Comparison of ENCODE assay signal across 23 cellular contexts in genomic region chr11:75823415-75823814, GRCh38. TPM values are rescaled to one million over a fixed set of nuclear protein-coding genes. Genes with fewer than 3 reads are reported as not detected.
DNase-seq lines count a peak whose midpoint lies in the region; ATAC-seq and TF ChIP-seq lines count a peak whose summit lies in the region.
"Had no signal": no experiment of that assay in that cellular context is flagged by ENCODE, and none has a peak within 500 bp of the region (broad histone marks: within the 10 kb centered on the region; RNA-seq: fewer than 3 reads in every experiment).

No MANE protein-coding gene starts in this region.

- H3K36me3 Mint-ChIP-seq in activated CD4-positive, alpha-beta T cell treated with anti-CD3 and anti-CD28 coated beads, Interleukin-2, amount 10 ng/mL, durations not matched to agents 24 days and 14 days (ENCODE audit: low read depth) = peaks cover 16% of the 10 kb centered on the region
- peaks cover 48 to 61% of the 10 kb centered on the region in 2 donors for H3K36me3 Mint-ChIP-seq in stimulated activated naive B cell treated with anti-CD40 and anti-IgM and Interleukin-4, amounts not matched to agents 10 μg/mL and 1 μg/mL and 100 μg/mL, for 72 hours

- no peaks in the 10 kb centered on the region for H3K9me3 Mint-ChIP-seq in activated CD4-positive, alpha-beta T cell treated with anti-CD3 and anti-CD28 coated beads, Interleukin-2, amount 10 ng/mL, durations not matched to agents 24 days and 14 days
- peaks cover 0 to 5% of the 10 kb centered on the region in 2 donors for H3K9me3 Mint-ChIP-seq in stimulated activated naive B cell treated with anti-CD40 and anti-IgM and Interleukin-4, amounts not matched to agents 10 μg/mL and 1 μg/mL and 100 μg/mL, for 72 hours
- H3K9me3 Mint-ChIP-seq: H9 had no signal

- TF ChIP-seq CTCF in KMS-11 (conservative IDR thresholded peaks at IDR 0.05; ENCODE audit: low read depth, low read length) = no peak
- no peak for TF ChIP-seq CTCF in fibroblast of lung (conservative IDR thresholded peaks at IDR 0.05 in 1 of 2, IDR thresholded peaks at IDR 0.05 in 1 of 2; ENCODE audit: low read depth in 1 of 2, low read length in 2 of 2)

- DNase-seq in activated CD4-positive, alpha-beta T cell treated with anti-CD3 and anti-CD28 coated beads, Interleukin-2, amount 10 ng/mL, durations not matched to agents 24 days and 14 days = peak; percentile 56
- DNase-seq in activated CD4-positive, alpha-beta T cell treated with anti-CD3 and anti-CD28 coated beads, Interleukin-2, amount 50 U/mL, for 4 hours = no peak
- no peak for DNase-seq in fibroblast of lung (ENCODE audit: low read depth in 2 of 2)
- DNase-seq in stimulated activated naive B cell treated with anti-CD40 and anti-IgM and Interleukin-4, amounts not matched to agents 10 μg/mL and 1 μg/mL and 100 μg/mL, for 72 hours = no peak
- DNase-seq in NK-92 (lab: John Stamatoyannopoulos, UW; ENCODE audit: unreplicated experiment) = no peak
- DNase-seq in NCI-H2227 (lab: John Stamatoyannopoulos, UW; ENCODE audit: unreplicated experiment) = no peak
- DNase-seq: 8988T; activated naive CD4-positive, alpha-beta T cell treated with anti-CD3 and anti-CD28 coated beads, Interleukin-2, amount 50 U/mL, for 16 hours; activated T-cell treated with anti-CD3 and anti-CD28 coated beads, Interleukin-2, amount 50 U/mL, for 1 hour; brain microvascular endothelial cell; cortex of kidney; DMS153; foreskin keratinocyte; H9; left ventricle myocardium superior; NCI-H187; NCI-H345; ovary; SHP77; T-helper 1 cell had no signal

- no peak overlapping the region for H3K27ac Mint-ChIP-seq in activated CD4-positive, alpha-beta T cell treated with anti-CD3 and anti-CD28 coated beads, Interleukin-2, amount 10 ng/mL, durations not matched to agents 24 days and 14 days
- peak overlapping the region; percentile 77 for H3K27ac Mint-ChIP-seq in stimulated activated naive B cell treated with anti-CD40 and anti-IgM and Interleukin-4, amounts not matched to agents 10 μg/mL and 1 μg/mL and 100 μg/mL, for 72 hours
- H3K27ac Mint-ChIP-seq: H9 had no signal

- 0 out of 2 replicates have a peak, but pooled peaks cover 4% of the 10 kb centered on the region for H4K20me1 ChIP-seq in KMS-11 (ENCODE audit: insufficient read depth)
- no peaks in the 10 kb centered on the region for H4K20me1 ChIP-seq in fibroblast of lung (ENCODE audit: control insufficient read depth, extremely low read depth, insufficient read depth, low read length)

- peaks cover 33% of the 10 kb centered on the region; the same call in 1 of the 2 replicates for H3K79me2 ChIP-seq in KMS-11 (ENCODE audit: insufficient read depth, low read depth)
- H3K79me2 ChIP-seq in fibroblast of lung (ENCODE audit: control insufficient read depth, insufficient read depth, low read length) = peaks cover 15% of the 10 kb centered on the region

- H3K9me3 ChIP-seq in fibroblast of lung (ENCODE audit: control insufficient read depth, insufficient read depth, low read depth, low read length) = no peaks in the 10 kb centered on the region
- H3K9me3 ChIP-seq: ovary had no signal

- H3K4me1 Mint-ChIP-seq in activated CD4-positive, alpha-beta T cell treated with anti-CD3 and anti-CD28 coated beads, Interleukin-2, amount 10 ng/mL, durations not matched to agents 24 days and 14 days = peaks cover 17% of the 10 kb centered on the region
- peaks cover 37 to 77% of the 10 kb centered on the region in 2 donors for H3K4me1 Mint-ChIP-seq in stimulated activated naive B cell treated with anti-CD40 and anti-IgM and Interleukin-4, amounts not matched to agents 10 μg/mL and 1 μg/mL and 100 μg/mL, for 72 hours

- H3K4me3 Mint-ChIP-seq in activated CD4-positive, alpha-beta T cell treated with anti-CD3 and anti-CD28 coated beads, Interleukin-2, amount 10 ng/mL, durations not matched to agents 24 days and 14 days = no peak overlapping the region
- H3K4me3 Mint-ChIP-seq in stimulated activated naive B cell treated with anti-CD40 and anti-IgM and Interleukin-4, amounts not matched to agents 10 μg/mL and 1 μg/mL and 100 μg/mL, for 72 hours = peak overlapping the region in 1 of 2 donors; percentile 8
- H3K4me3 Mint-ChIP-seq: H9 had no signal

- no peaks in the 10 kb centered on the region for H3K27me3 Mint-ChIP-seq in activated CD4-positive, alpha-beta T cell treated with anti-CD3 and anti-CD28 coated beads, Interleukin-2, amount 10 ng/mL, durations not matched to agents 24 days and 14 days
- no peaks in the 10 kb centered on the region for H3K27me3 Mint-ChIP-seq in stimulated activated naive B cell treated with anti-CD40 and anti-IgM and Interleukin-4, amounts not matched to agents 10 μg/mL and 1 μg/mL and 100 μg/mL, for 72 hours

- no peak for ATAC-seq in stimulated activated naive B cell treated with anti-CD40 and anti-IgM and Interleukin-4, amounts not matched to agents 10 μg/mL and 1 μg/mL and 100 μg/mL, for 72 hours (replicated peaks)
- no peak for ATAC-seq in GM19463 (IDR thresholded peaks at IDR 0.05; ENCODE audit: unreplicated experiment)
- ATAC-seq: foreskin keratinocyte, left ventricle myocardium superior had no signal

- H3K27ac ChIP-seq in KMS-11 (peak overlapping the region; percentile 16; the same call in 1 of the 2 replicates), fibroblast of lung (ENCODE audit: insufficient read depth, low read length) (no peak overlapping the region)
- H3K27ac ChIP-seq: brain microvascular endothelial cell, C4-2B, foreskin keratinocyte, ovary had no signal

- H3K9ac ChIP-seq in KMS-11 (no peak overlapping the region), fibroblast of lung (ENCODE audit: insufficient read depth, low read length) (no peak overlapping the region)

- peak overlapping the region; percentile 64; the same call in 1 of the 2 replicates for H3K4me2 ChIP-seq in KMS-11
- peak overlapping the region; percentile 64 for H3K4me2 ChIP-seq in fibroblast of lung (ENCODE audit: extremely low read depth, insufficient read depth, low read length)

- H3K4me1 ChIP-seq in KMS-11 (ENCODE audit: low read depth, poor library complexity, severe bottlenecking) (peaks cover 77% of the 10 kb centered on the region), fibroblast of lung (ENCODE audit: control insufficient read depth, extremely low read depth, insufficient read depth, low read length) (peaks cover 6% of the 10 kb centered on the region)
- H3K4me1 ChIP-seq: foreskin keratinocyte had no signal

- no peaks in the 10 kb centered on the region for H3K36me3 ChIP-seq in KMS-11 (ENCODE audit: insufficient read depth)
- no peaks in the 10 kb centered on the region for H3K36me3 ChIP-seq in fibroblast of lung (ENCODE audit: control insufficient read depth, insufficient read depth, low read length)
- H3K36me3 ChIP-seq: ovary had no signal

- H3K4me3 ChIP-seq in KMS-11 (IDR thresholded peaks at IDR 0.05; ENCODE audit: insufficient read depth, low read depth, low read length) = no peak overlapping the region
- no peak overlapping the region for H3K4me3 ChIP-seq in fibroblast of lung (replicated peaks in 1 of 4; ENCODE audit: control extremely low read depth in 1 of 4, insufficient read depth in 1 of 4, low read depth in 3 of 4, low read length in 4 of 4)
- H3K4me3 ChIP-seq: ovary had no signal

- H2AFZ ChIP-seq in KMS-11 (ENCODE audit: low read depth) (no peak overlapping the region), fibroblast of lung (ENCODE audit: low read length) (no peak overlapping the region)

- H3K27me3 ChIP-seq in KMS-11 (ENCODE audit: insufficient read depth, low read depth) (no peaks in the 10 kb centered on the region), fibroblast of lung (ENCODE audit: control insufficient read depth, insufficient read depth, low read length) (no peaks in the 10 kb centered on the region)
- H3K27me3 ChIP-seq: brain microvascular endothelial cell, foreskin keratinocyte, ovary had no signal

- intact Hi-C loops in activated CD4-positive, alpha-beta T cell treated with anti-CD3 and anti-CD28 coated beads, Interleukin-2, amount 10 ng/mL, durations not matched to agents 24 days and 14 days (cut with micrococcal nuclease) = no loop called here

RNA-seq across cellular contexts. Expression of gene UVRAG, which starts 8.4 kb away (rescaled TPM):
- total RNA-seq in activated CD4-positive, alpha-beta T cell treated with anti-CD3 and anti-CD28 coated beads, Interleukin-2, amount 10 ng/mL, durations not matched to agents 24 days and 14 days = 18.2 and 19.2 TPM in 2 replicates
- total RNA-seq in fibroblast of lung = 19.8 and 22.1 TPM in 2 replicates
- 13.4 and 15.8 TPM in 2 replicates for polyA plus RNA-seq in fibroblast of lung
- polyA plus RNA-seq in fibroblast of lung (2012) = 7.9 and 8.7 TPM in 2 replicates
- polyA minus RNA-seq in fibroblast of lung (ENCODE audit: low replicate concordance) = 3.9 and 15.4 TPM in 2 replicates

RNA-seq across cellular contexts. Expression of gene DGAT2, which starts 54.8 kb away (rescaled TPM):
- total RNA-seq in activated CD4-positive, alpha-beta T cell treated with anti-CD3 and anti-CD28 coated beads, Interleukin-2, amount 10 ng/mL, durations not matched to agents 24 days and 14 days = 7.3 and 8.6 TPM in 2 replicates
- 1.3 and 2.3 TPM in 2 replicates for total RNA-seq in fibroblast of lung
- 0.32 and 0.77 TPM in 2 replicates for polyA plus RNA-seq in fibroblast of lung
- 0.38 and 0.77 TPM in 2 replicates for polyA plus RNA-seq in fibroblast of lung (2012)
- 0.27 TPM in 1 of 2 replicates, not detected in the other for polyA minus RNA-seq in fibroblast of lung (ENCODE audit: low replicate concordance)
